Comparison of ENCODE assay signal across 8 cellular contexts in genomic region chr14:49768301-49769121, GRCh38. TPM values are rescaled to one million over a fixed set of nuclear protein-coding genes. Genes with fewer than 3 reads are reported as not detected.
DNase-seq lines count a peak whose midpoint lies in the region; ATAC-seq, FAIRE-seq and TF ChIP-seq lines count a peak whose summit lies in the region.

No MANE protein-coding gene starts in this region.

- peak; percentile 22 for ATAC-seq in GM21390 (IDR thresholded peaks at IDR 0.05; ENCODE audit: unreplicated experiment)
- peak; percentile 29 to 58 (median 34) for ATAC-seq in T-cell (replicated peaks in 1 of 4)

- H3K4me3 ChIP-seq in adrenal gland = peak overlapping the region; percentile 33 to 100 (median 86)
- peak overlapping the region; percentile 94 for H3K4me3 ChIP-seq in right atrium auricular region
- peak overlapping the region; percentile 90 for H3K4me3 ChIP-seq in rectal smooth muscle tissue (ENCODE audit: low read length)
- peak overlapping the region; percentile 44 to 93 for H3K4me3 ChIP-seq in uterus

- CTCF ChIA-PET in T-cell (lab: Charles Lee) = interaction anchor here (0.5 to 4.8 kb wide), 11 partner anchors 9 to 553 kb away, joined by 3 to 49 read pairs (median 5); partner anchors contain the start of genes DNAAF2 (in 1 of the 2), MGAT2 (in 1 of the 2), NEMF (in 1 of the 2) and RPL36AL (in 1 of the 2)

- H3K4me1 ChIP-seq in adrenal gland (replicated peaks in 1 of 2) = peaks cover 26 to 34% of the 10 kb centered on the region in 2 donors
- peaks cover 0 to 29% of the 10 kb centered on the region in 2 donors for H3K4me1 ChIP-seq in right atrium auricular region
- H3K4me1 ChIP-seq in rectal smooth muscle tissue (ENCODE audit: control insufficient read depth, insufficient read depth, low read length) = peaks cover 14% of the 10 kb centered on the region
- peaks cover 8 to 9% of the 10 kb centered on the region in 2 donors for H3K4me1 ChIP-seq in uterus

- H3K36me3 Mint-ChIP-seq in T-cell = peaks cover 7% of the 10 kb centered on the region

- H3K36me3 ChIP-seq in adrenal gland (replicated peaks in 1 of 2) = peaks cover 0 to under 1% of the 10 kb centered on the region in 2 donors
- peaks cover 5% of the 10 kb centered on the region for H3K36me3 ChIP-seq in right atrium auricular region
- no peaks in the 10 kb centered on the region for H3K36me3 ChIP-seq in rectal smooth muscle tissue (ENCODE audit: control insufficient read depth, insufficient read depth, low read length)
- no peaks in the 10 kb centered on the region for H3K36me3 ChIP-seq in uterus

- 0% methylated on average over 28 to 67 of the region's 67 CpGs for WGBS in adrenal gland, 4 donors

- FAIRE-seq in HTR-8/SVneo (lab: Jason Lieb, UNC) = peak; percentile 36

- peak overlapping the region; percentile 98 to 99 for H3K27ac Mint-ChIP-seq in T-cell

- H3K27me3 ChIP-seq in adrenal gland (no peaks in the 10 kb centered on the region), right atrium auricular region (no peaks in the 10 kb centered on the region), rectal smooth muscle tissue (ENCODE audit: control insufficient read depth, insufficient read depth, low read length) (no peaks in the 10 kb centered on the region), uterus (no peaks in the 10 kb centered on the region)

- H3K27ac ChIP-seq in adrenal gland = peak overlapping the region; percentile 87 to 99 (median 98)
- peak overlapping the region; percentile 98 to 99 for H3K27ac ChIP-seq in right atrium auricular region
- H3K27ac ChIP-seq in rectal smooth muscle tissue (ENCODE audit: low read depth, low read length) = peak overlapping the region; percentile 93
- H3K27ac ChIP-seq in uterus = peak overlapping the region; percentile 93 to 98

- no peaks in the 10 kb centered on the region for H3K9me3 Mint-ChIP-seq in T-cell

- peak overlapping the region; percentile 92 to 98 (median 95) for H3K4me3 Mint-ChIP-seq in T-cell

- peaks cover 33 to 40% (median 38%) of the 10 kb centered on the region in 3 donors for H3K4me1 Mint-ChIP-seq in T-cell

- TF ChIP-seq CTCF in adrenal gland (IDR thresholded peaks at IDR 0.05) (no peak), right atrium auricular region (IDR thresholded peaks at IDR 0.05) (no peak), uterus (IDR thresholded peaks at IDR 0.05) (no peak)

- DNase-seq in DMS114 treated with DMSO at 0.1 percent for 48 hours (lab: John Stamatoyannopoulos, UW; ENCODE audit: unreplicated experiment) = peak; percentile 16
- DNase-seq in HTR-8/SVneo (ENCODE audit: insufficient read length, low spot score) = peak; percentile 42
- peak; percentile 36 to 78 (median 68) for DNase-seq in T-cell
- DNase-seq in adrenal gland = peak; percentile 65 to 84 (median 75)
- peak; percentile 65 for DNase-seq in right atrium auricular region (ENCODE audit: low spot score)
- peak; percentile 27 to 35 for DNase-seq in uterus

- H3K9ac ChIP-seq in rectal smooth muscle tissue (ENCODE audit: low read length) = peak overlapping the region; percentile 87

- H3K9me3 ChIP-seq in adrenal gland (replicated peaks in 1 of 3) (no peaks in the 10 kb centered on the region), right atrium auricular region (no peaks in the 10 kb centered on the region), uterus (no peaks in the 10 kb centered on the region)

- TF ChIP-seq POLR2A in adrenal gland (IDR thresholded peaks at IDR 0.05) = no peak
- TF ChIP-seq POLR2A in uterus (IDR thresholded peaks at IDR 0.05) = no peak

- intact Hi-C loops in adrenal gland (cut with DNase I) = loop anchor here (5.0 to 10.0 kb wide), 2 partner anchors 131 to 134 kb away; partner anchors contain the start of gene DNAAF2 (in 2 of the 2)
- intact Hi-C loops in uterus (cut with DNase I; ENCODE audit: low total_unique reads) = no loop called here

- POLR2A ChIA-PET in T-cell (lab: Charles Lee) = interaction anchor here (0.6 to 2.4 kb wide), 7 partner anchors 15 to 235 kb away, joined by 3 to 27 read pairs (median 5); partner anchors contain the start of genes DNAAF2 (in 1 of the 2), MGAT2 (in 1 of the 2) and RPL36AL (in 1 of the 2)

- no peaks in the 10 kb centered on the region for H3K27me3 Mint-ChIP-seq in T-cell

RNA-seq across cellular contexts. Expression of gene KLHDC2, which starts 0.6 kb away (rescaled TPM):
- total RNA-seq in T-cell (100 to 1,000 TPM in 1 of 5 donors, 10 to 100 TPM in 4; 69.0 to 115 (median 69.2) TPM), adrenal gland (10 to 100 TPM; 54.3 to 95.5 (median 68.5) TPM), right atrium auricular region (10 to 100 TPM; 51.1 to 80.3 TPM), uterus (100 to 1,000 TPM in 3 of 4 donors, 10 to 100 TPM in 1; 63.0 to 156 (median 120) TPM)
- polyA plus RNA-seq in adrenal gland = 10 to 100 TPM; 43.1 to 74.2 (median 43.4) TPM

Comparison
In these comparisons a context has a peak if more than half of its experiments do, and no peak if none do; other contexts are left out.
1. Peak in every context shown above with its lines: DNase-seq, ATAC-seq, H3K4me3 ChIP-seq and H3K27ac ChIP-seq.
2. DNase-seq: peak in every context shown above with its lines; median percentile 75 in adrenal gland; 68 in T-cell; 65 in right atrium auricular region; 42 in HTR-8/SVneo; 31 in uterus; 16 in DMS114 treated with DMSO at 0.1 percent for 48 hours.